In genomic region chr14:22547948-22548750, GRCh38 we compare ENCODE assay signal across 14 cellular contexts. TPM values are rescaled to one million over a fixed set of nuclear protein-coding genes. Genes with fewer than 3 reads are reported as not detected.
DNase-seq lines count a peak whose midpoint lies in the region; FAIRE-seq and TF ChIP-seq lines count a peak whose summit lies in the region.
"Had no signal": no experiment of that assay in that cellular context is flagged by ENCODE, and none has a peak within 500 bp of the region (broad histone marks: within the 10 kb centered on the region; RNA-seq: fewer than 3 reads in every experiment).

No MANE protein-coding gene starts in this region.

- H3K9me3 Mint-ChIP-seq in activated CD4-positive, alpha-beta memory T cell treated with anti-CD3 and anti-CD28 coated beads, Interleukin-2, amount 10 ng/mL, durations not matched to agents 7 days and 5 days = no peaks in the 10 kb centered on the region

- H3K9me3 ChIP-seq in endothelial cell of umbilical vein (replicated peaks; ENCODE audit: control insufficient read depth, insufficient read depth, low read length) (no peaks in the 10 kb centered on the region), small intestine (ENCODE audit: control insufficient read depth, low read depth) (no peaks in the 10 kb centered on the region)
- H3K9me3 ChIP-seq: gastroesophageal sphincter had no signal

- FAIRE-seq in endothelial cell of umbilical vein (lab: Jason Lieb, UNC) (peak; percentile 33), small intestine (lab: Jason Lieb, UNC) (no peak)
- FAIRE-seq: A204.1, GM18507 had no signal

- no peak overlapping the region for H3K4me2 ChIP-seq in endothelial cell of umbilical vein (ENCODE audit: insufficient read depth, low read length)

- peaks cover 97% of the 10 kb centered on the region for H3K4me1 Mint-ChIP-seq in activated CD4-positive, alpha-beta memory T cell treated with anti-CD3 and anti-CD28 coated beads, Interleukin-2, amount 10 ng/mL, durations not matched to agents 7 days and 5 days

- dilution Hi-C loops in endothelial cell of umbilical vein (cut with MboI; ENCODE audit: extremely low pct_ligation_motif_present, low sequenced_read_pairs) = no loop called here

- H3K9ac ChIP-seq in endothelial cell of umbilical vein (replicated peaks; ENCODE audit: extremely low read depth, insufficient read depth, low read length) = peak overlapping the region; percentile 18

- H3K27ac ChIP-seq in endothelial cell of umbilical vein (ENCODE audit: insufficient read depth, low read depth, low read length) = peak overlapping the region; percentile 86
- H3K27ac ChIP-seq in small intestine (ENCODE audit: low read depth in 1 of 2, low read length in 1 of 2) = peak overlapping the region; percentile 26 to 79

- intact Hi-C loops in endothelial cell of umbilical vein (cut with micrococcal nuclease) = loop anchor here (2.0 kb wide), 1 partner anchor 161 kb away; no protein-coding TSS in a partner anchor

- H3K9me1 ChIP-seq in endothelial cell of umbilical vein (replicated peaks; ENCODE audit: control insufficient read depth, extremely low read depth, insufficient read depth, low read length) = no peaks in the 10 kb centered on the region

- BruUV-seq in endothelial cell of umbilical vein (replicated peaks; lab: Mats Ljungman, UMichigan) = no TSS peak

- H2AFZ ChIP-seq in endothelial cell of umbilical vein (ENCODE audit: low read depth, low read length) = no peak overlapping the region

- POLR2A ChIA-PET in activated CD4-positive, alpha-beta memory T cell treated with anti-CD3 and anti-CD28 coated beads, Interleukin-2, amount 10 ng/mL, durations not matched to agents 7 days and 5 days (lab: Charles Lee) = interaction anchor here (1.0 to 26.6 kb wide), 13 partner anchors 8 to 812 kb away, joined by 3 to 1110 read pairs (median 5); partner anchors contain the start of gene DAD1
- POLR2A ChIA-PET in endothelial cell of umbilical vein (lab: Charles Lee) = interaction anchor here (1.2 kb wide), 1 partner anchor 434 kb away, joined by 3 read pairs; the partner anchor contains the start of gene AJUBA

- peak overlapping the region; percentile 69 for H3K4me3 Mint-ChIP-seq in activated CD4-positive, alpha-beta memory T cell treated with anti-CD3 and anti-CD28 coated beads, Interleukin-2, amount 10 ng/mL, durations not matched to agents 7 days and 5 days

- H3K4me1 ChIP-seq in endothelial cell of umbilical vein (ENCODE audit: control insufficient read depth, extremely low read depth, insufficient read depth, low read length) = peaks cover 48% of the 10 kb centered on the region
- H3K4me1 ChIP-seq in small intestine (ENCODE audit: control insufficient read depth in 2 of 2, insufficient read depth in 1 of 2, low read depth in 1 of 2, low read length in 1 of 2) = no peaks in the 10 kb centered on the region

- WGBS in small intestine, 3 donors = 23 to 65% (median 28%) methylated on average over 7 to 8 of the region's 8 CpGs

- H3K36me3 ChIP-seq in endothelial cell of umbilical vein (ENCODE audit: control insufficient read depth in 2 of 2, extremely low read depth in 1 of 2, insufficient read depth in 2 of 2, low read length in 2 of 2) (no peaks in the 10 kb centered on the region), small intestine (ENCODE audit: control insufficient read depth in 2 of 2, insufficient read depth in 2 of 2, low read length in 2 of 2) (peaks cover 0 to 4% of the 10 kb centered on the region in 2 donors)
- H3K36me3 ChIP-seq: gastroesophageal sphincter had no signal

- H3K27ac Mint-ChIP-seq in activated CD4-positive, alpha-beta memory T cell treated with anti-CD3 and anti-CD28 coated beads, Interleukin-2, amount 10 ng/mL, durations not matched to agents 7 days and 5 days = peak overlapping the region; percentile 97

- no peaks in the 10 kb centered on the region for H3K79me2 ChIP-seq in endothelial cell of umbilical vein (ENCODE audit: control insufficient read depth, insufficient read depth, low read length)

- peak; percentile 27 to 39 for DNase-seq in activated CD4-positive, alpha-beta T cell treated with anti-CD3 and anti-CD28 coated beads, Interleukin-2, amount 50 U/mL, for 48 hours
- no peak for DNase-seq in activated CD4-positive, alpha-beta T cell treated with anti-CD3 and anti-CD28 coated beads for 48 hours
- DNase-seq in activated CD4-positive, alpha-beta memory T cell treated with anti-CD3 and anti-CD28 coated beads, Interleukin-2, amount 10 ng/mL, durations not matched to agents 7 days and 5 days = no peak
- DNase-seq in endothelial cell of umbilical vein (ENCODE audit: low read depth, low spot score) (no peak), small intestine (peak; percentile 55), GM19238 (ENCODE audit: insufficient read length, low spot score) (no peak), erythroblast (lab: John Stamatoyannopoulos, UW) (no peak), RKO (ENCODE audit: low spot score) (no peak)
- DNase-seq: cortex of kidney, mammary epithelial cell, NCI-H1092 treated with DMSO at 0.1 percent for 48 hours had no signal

- H3K27me3 Mint-ChIP-seq in activated CD4-positive, alpha-beta memory T cell treated with anti-CD3 and anti-CD28 coated beads, Interleukin-2, amount 10 ng/mL, durations not matched to agents 7 days and 5 days = no peaks in the 10 kb centered on the region

- H4K20me1 ChIP-seq in endothelial cell of umbilical vein (replicated peaks; ENCODE audit: control insufficient read depth, extremely low read depth, insufficient read depth, low read length) = no peaks in the 10 kb centered on the region

- H3K36me3 Mint-ChIP-seq in activated CD4-positive, alpha-beta memory T cell treated with anti-CD3 and anti-CD28 coated beads, Interleukin-2, amount 10 ng/mL, durations not matched to agents 7 days and 5 days (ENCODE audit: low read depth) = peaks cover 99% of the 10 kb centered on the region

- no peak for TF ChIP-seq CTCF in endothelial cell of umbilical vein (IDR thresholded peaks at IDR 0.05; ENCODE audit: extremely low read depth in 1 of 2, insufficient read depth in 1 of 2, low read depth in 1 of 2, low read length in 2 of 2)

- no peaks in the 10 kb centered on the region for H3K27me3 ChIP-seq in endothelial cell of umbilical vein (ENCODE audit: control insufficient read depth in 2 of 2, insufficient read depth in 2 of 2, low read length in 2 of 2)
- no peaks in the 10 kb centered on the region for H3K27me3 ChIP-seq in small intestine (ENCODE audit: control insufficient read depth in 2 of 2, insufficient read depth in 2 of 2, low read length in 2 of 2)
- H3K27me3 ChIP-seq: gastroesophageal sphincter had no signal

- H3K4me3 ChIP-seq in endothelial cell of umbilical vein (replicated peaks in 1 of 3; ENCODE audit: insufficient read depth in 1 of 3, low read depth in 1 of 3, low read length in 3 of 3) (no peak overlapping the region), small intestine (ENCODE audit: low read depth in 1 of 2, low read length in 2 of 2) (no peak overlapping the region)
- H3K4me3 ChIP-seq: gastroesophageal sphincter had no signal

- TF ChIP-seq POLR2A in endothelial cell of umbilical vein (IDR thresholded peaks at IDR 0.05; ENCODE audit: low read depth, low read length) = no peak
- TF ChIP-seq POLR2A in erythroblast (IDR thresholded peaks at IDR 0.05; ENCODE audit: low read length) = no peak

- CTCF ChIA-PET in activated CD4-positive, alpha-beta memory T cell treated with anti-CD3 and anti-CD28 coated beads, Interleukin-2, amount 10 ng/mL, durations not matched to agents 7 days and 5 days (lab: Charles Lee) = interaction anchor here (0.8 to 7.9 kb wide), 8 partner anchors 7 to 570 kb away, joined by 3 to 55 read pairs (median 7); no protein-coding TSS in a partner anchor
- CTCF ChIA-PET in endothelial cell of umbilical vein (lab: Charles Lee) = interaction anchor here (0.8 to 1.9 kb wide), 3 partner anchors 8 to 105 kb away, joined by 3 to 4 read pairs (median 3); no protein-coding TSS in a partner anchor

TF ChIP-seq in endothelial cell of umbilical vein, 7 proteins besides CTCF, POLR2A, EP300 and RAD21 (continues in another document):
- TF ChIP-seq GATA2 (IDR thresholded peaks at IDR 0.05; ENCODE audit: insufficient read depth, insufficient read length, low read depth, low read length) (no peak), MYC (IDR thresholded peaks at IDR 0.05; ENCODE audit: low read depth, low read length) (no peak), EZH2 (IDR thresholded peaks at IDR 0.05; ENCODE audit: borderline replicate concordance, low read depth, low read length, severe bottlenecking) (no peak), FOS (IDR thresholded peaks at IDR 0.05; ENCODE audit: borderline replicate concordance, insufficient read depth, low read length) (no peak), MAX (IDR thresholded peaks at IDR 0.05; ENCODE audit: insufficient read depth, insufficient read length) (no peak), POLR2AphosphoS5 (IDR thresholded peaks at IDR 0.05; ENCODE audit: insufficient read depth, low read depth, low read length) (no peak)

RNA-seq across cellular contexts. Expression of gene DAD1, which starts 40.9 kb away (rescaled TPM):
- 100 to 1,000 TPM; 160 to 167 TPM for total RNA-seq in activated CD4-positive, alpha-beta memory T cell treated with anti-CD3 and anti-CD28 coated beads, Interleukin-2, amount 10 ng/mL, durations not matched to agents 7 days and 5 days
- 299 and 304 TPM in 2 replicates for total RNA-seq in endothelial cell of umbilical vein
- polyA plus RNA-seq in endothelial cell of umbilical vein = 1,220 and 1,227 TPM in 2 replicates
- polyA plus RNA-seq in endothelial cell of umbilical vein (2011; cell fraction: cytosol; rRNA removed) = 702 and 733 TPM in 2 replicates
- 214 and 235 TPM in 2 replicates for polyA plus RNA-seq in endothelial cell of umbilical vein (2011; cell fraction: nucleus; rRNA removed)
- 355 and 418 TPM in 2 replicates for polyA plus RNA-seq in endothelial cell of umbilical vein (2012)
- polyA minus RNA-seq in endothelial cell of umbilical vein = 446 and 484 TPM in 2 replicates
- 77.6 TPM for polyA minus RNA-seq in endothelial cell of umbilical vein (2011; cell fraction: cytosol; rRNA and poly(A)+ RNA removed)
- 62.2 and 65.6 TPM in 2 replicates for polyA minus RNA-seq in endothelial cell of umbilical vein (2011; cell fraction: nucleus; rRNA and poly(A)+ RNA removed)
- 100 to 1,000 TPM; 147 to 313 (median 249) TPM for polyA plus RNA-seq in small intestine

RNA-seq across cellular contexts. Expression of gene ABHD4, which starts 50.0 kb away (rescaled TPM):
- 10 to 100 TPM; 16.7 to 20.7 TPM for total RNA-seq in activated CD4-positive, alpha-beta memory T cell treated with anti-CD3 and anti-CD28 coated beads, Interleukin-2, amount 10 ng/mL, durations not matched to agents 7 days and 5 days
- total RNA-seq in endothelial cell of umbilical vein = 22.4 and 34.8 TPM in 2 replicates
- polyA plus RNA-seq in endothelial cell of umbilical vein = 45.5 and 50.7 TPM in 2 replicates
- 38.4 and 40.3 TPM in 2 replicates for polyA plus RNA-seq in endothelial cell of umbilical vein (2011; cell fraction: cytosol; rRNA removed)
- 29.8 and 32.5 TPM in 2 replicates for polyA plus RNA-seq in endothelial cell of umbilical vein (2011; cell fraction: nucleus; rRNA removed)
- polyA plus RNA-seq in endothelial cell of umbilical vein (2012) = 19.0 and 22.3 TPM in 2 replicates
- polyA minus RNA-seq in endothelial cell of umbilical vein = 37.4 and 42.0 TPM in 2 replicates
- 13.6 TPM for polyA minus RNA-seq in endothelial cell of umbilical vein (2011; cell fraction: cytosol; rRNA and poly(A)+ RNA removed)
- polyA minus RNA-seq in endothelial cell of umbilical vein (2011; cell fraction: nucleus; rRNA and poly(A)+ RNA removed) = 22.1 and 23.2 TPM in 2 replicates
- polyA plus RNA-seq in small intestine = 10 to 100 TPM; 11.5 to 38.7 (median 24.6) TPM

Comparison
In these comparisons a context has a peak if more than half of its experiments do, and no peak if none do; other contexts are left out.
1. DNase-seq: peak in activated CD4-positive, alpha-beta T cell treated with anti-CD3 and anti-CD28 coated beads, Interleukin-2, amount 50 U/mL, for 48 hours (2 of 2) and small intestine (single experiment); none in activated CD4-positive, alpha-beta T cell treated with anti-CD3 and anti-CD28 coated beads for 48 hours (single experiment), activated CD4-positive, alpha-beta memory T cell treated with anti-CD3 and anti-CD28 coated beads, Interleukin-2, amount 10 ng/mL, durations not matched to agents 7 days and 5 days (single experiment), endothelial cell of umbilical vein (single experiment), GM19238 (single experiment), erythroblast (0 of 2) and RKO (single experiment).